In the genomic region with DNA sequence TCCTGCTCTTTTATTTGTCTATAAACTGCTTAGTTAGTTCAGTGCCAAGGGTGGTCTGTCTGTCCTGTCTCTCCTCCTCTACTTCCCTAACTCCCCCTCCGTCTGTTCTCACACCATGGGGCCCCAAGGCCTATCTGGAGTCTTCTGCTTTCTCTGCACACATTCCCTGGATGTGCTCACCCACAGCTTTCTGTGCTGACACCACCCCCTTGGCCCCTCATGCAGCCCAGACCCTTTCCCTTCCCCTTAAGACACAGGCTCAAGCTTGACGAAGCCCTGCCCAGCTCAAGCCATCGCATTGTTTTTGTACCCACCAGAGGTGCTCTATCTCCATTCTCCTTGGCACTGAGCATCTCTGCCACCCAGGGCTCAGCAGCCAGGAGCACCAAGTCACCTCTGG, we compare ENCODE assay signal across 3 cellular contexts.
TF ChIP-seq lines count a peak whose summit lies in the region.

No MANE protein-coding gene starts in this region.

TF ChIP-seq in IMR-90, 13 proteins besides CTCF, POLR2A, EP300 and RAD21:
- no peak for TF ChIP-seq MXI1 (IDR thresholded peaks at IDR 0.05; ENCODE audit: borderline replicate concordance, low read depth, low read length)
- TF ChIP-seq, protein P1, sequence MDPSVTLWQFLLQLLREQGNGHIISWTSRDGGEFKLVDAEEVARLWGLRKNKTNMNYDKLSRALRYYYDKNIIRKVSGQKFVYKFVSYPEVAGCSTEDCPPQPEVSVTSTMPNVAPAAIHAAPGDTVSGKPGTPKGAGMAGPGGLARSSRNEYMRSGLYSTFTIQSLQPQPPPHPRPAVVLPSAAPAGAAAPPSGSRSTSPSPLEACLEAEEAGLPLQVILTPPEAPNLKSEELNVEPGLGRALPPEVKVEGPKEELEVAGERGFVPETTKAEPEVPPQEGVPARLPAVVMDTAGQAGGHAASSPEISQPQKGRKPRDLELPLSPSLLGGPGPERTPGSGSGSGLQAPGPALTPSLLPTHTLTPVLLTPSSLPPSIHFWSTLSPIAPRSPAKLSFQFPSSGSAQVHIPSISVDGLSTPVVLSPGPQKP (IDR thresholded peaks at IDR 0.05; ENCODE audit: borderline replicate concordance, low read depth, low read length) = no peak
- TF ChIP-seq RFX5 (IDR thresholded peaks at IDR 0.05; ENCODE audit: low read depth, low read length) = no peak
- no peak for TF ChIP-seq RCOR1 (IDR thresholded peaks at IDR 0.05; ENCODE audit: insufficient replicate concordance, low read length)
- no peak for TF ChIP-seq MAFK (IDR thresholded peaks at IDR 0.05; ENCODE audit: low read depth, low read length)
- TF ChIP-seq, protein P2, sequence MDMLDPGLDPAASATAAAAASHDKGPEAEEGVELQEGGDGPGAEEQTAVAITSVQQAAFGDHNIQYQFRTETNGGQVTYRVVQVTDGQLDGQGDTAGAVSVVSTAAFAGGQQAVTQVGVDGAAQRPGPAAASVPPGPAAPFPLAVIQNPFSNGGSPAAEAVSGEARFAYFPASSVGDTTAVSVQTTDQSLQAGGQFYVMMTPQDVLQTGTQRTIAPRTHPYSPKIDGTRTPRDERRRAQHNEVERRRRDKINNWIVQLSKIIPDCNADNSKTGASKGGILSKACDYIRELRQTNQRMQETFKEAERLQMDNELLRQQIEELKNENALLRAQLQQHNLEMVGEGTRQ (IDR thresholded peaks at IDR 0.05; ENCODE audit: low read depth, low read length) = no peak
- no peak for TF ChIP-seq CEBPB (IDR thresholded peaks at IDR 0.05; ENCODE audit: low read depth, low read length)
- no peak for TF ChIP-seq BHLHE40 (IDR thresholded peaks at IDR 0.05; ENCODE audit: low read depth, low read length)
- no peak for TF ChIP-seq SMC3 (IDR thresholded peaks at IDR 0.05; ENCODE audit: low read depth, low read length)
- TF ChIP-seq MAZ (IDR thresholded peaks at IDR 0.05; ENCODE audit: borderline replicate concordance, low read depth, low read length) = no peak
- no peak for TF ChIP-seq NFE2L2 (IDR thresholded peaks at IDR 0.05; ENCODE audit: low read depth, low read length)
- no peak for TF ChIP-seq FOS (IDR thresholded peaks at IDR 0.05; ENCODE audit: low read depth, low read length)
- no peak for TF ChIP-seq CHD1 (IDR thresholded peaks at IDR 0.05; ENCODE audit: low read depth, low read length)

TF ChIP-seq in H1, 55 proteins besides CTCF, POLR2A, EP300 and RAD21:
- no peak for TF ChIP-seq YY1 (IDR thresholded peaks at IDR 0.05; ENCODE audit: low read depth, low read length)
- TF ChIP-seq SIX5 (IDR thresholded peaks at IDR 0.05; ENCODE audit: low read depth, low read length) = no peak
- TF ChIP-seq POU5F1 (IDR thresholded peaks at IDR 0.05; ENCODE audit: low read depth, low read length) = no peak
- no peak for TF ChIP-seq KDM5A (IDR thresholded peaks at IDR 0.05; ENCODE audit: low read length)
- TF ChIP-seq RNF2 (IDR thresholded peaks at IDR 0.05; ENCODE audit: borderline replicate concordance, low read depth, low read length, missing control alignments, poor library complexity, severe bottlenecking) = no peak

TF ChIP-seq in HEK293T, 16 proteins besides CTCF, POLR2A, EP300 and RAD21:
- TF ChIP-seq FOXA1 (IDR thresholded peaks at IDR 0.05) (no peak), ELF4 (IDR thresholded peaks at IDR 0.05) (no peak), FOXM1 (IDR thresholded peaks at IDR 0.05; ENCODE audit: borderline replicate concordance) (no peak), NFRKB (IDR thresholded peaks at IDR 0.05) (no peak), ZNF384 (IDR thresholded peaks at IDR 0.05) (no peak), LEF1 (IDR thresholded peaks at IDR 0.05; ENCODE audit: borderline replicate concordance) (no peak), HDGF (IDR thresholded peaks at IDR 0.05; ENCODE audit: borderline replicate concordance) (no peak), SP1 (IDR thresholded peaks at IDR 0.05) (no peak), ARNT (IDR thresholded peaks at IDR 0.05) (no peak), CTBP1 (IDR thresholded peaks at IDR 0.05; ENCODE audit: borderline replicate concordance) (no peak), FOXK2 (IDR thresholded peaks at IDR 0.05) (no peak), TARDBP (IDR thresholded peaks at IDR 0.05) (no peak)
TF ChIP-seq in HEK293T: peak in this region for 0.
